In genomic region chr21:33915368-33916199, GRCh38 we compare ENCODE assay signal across 8 cellular contexts. TPM values are rescaled to one million over a fixed set of nuclear protein-coding genes. Genes with fewer than 3 reads are reported as not detected.
DNase-seq lines count a peak whose midpoint lies in the region; ATAC-seq and TF ChIP-seq lines count a peak whose summit lies in the region.

Gene ATP5PO, minus strand, starts transcription at chr21:33915804. Its CDS starts 41 bp downstream, at chr21:33915763.

- TF ChIP-seq CTCF in upper lobe of right lung (IDR thresholded peaks at IDR 0.05): no peak

- intact Hi-C loops in left cardiac atrium (cut with DNase I): no loop called here
- intact Hi-C loops in posterior vena cava (cut with DNase I): loop anchor here in 1 of 2 donors (5.0 kb wide), 1 partner anchor 432 kb away; no protein-coding TSS in a partner anchor
- intact Hi-C loops in upper lobe of right lung (cut with DNase I): no loop called here

- H3K4me3 Mint-ChIP-seq in T-helper 17 cell: peak within 1 kb of the TSS; percentile 97

- no peaks in the 10 kb centered on the region for H3K36me3 Mint-ChIP-seq in T-helper 17 cell (ENCODE audit: low read depth)

- no peaks in the 10 kb centered on the region for H3K27me3 Mint-ChIP-seq in T-helper 17 cell

- H3K27ac ChIP-seq in upper lobe of right lung: peak within 1 kb of the TSS; percentile 89

- no peaks in the 10 kb centered on the region for H3K9me3 ChIP-seq in T-helper 17 cell (ENCODE audit: control insufficient read depth, low read length, poor library complexity, severe bottlenecking)
- H3K9me3 ChIP-seq in upper lobe of right lung: no peaks in the 10 kb centered on the region

- DNase-seq in NCI-H1694 treated with DMSO at 0.1 percent for 48 hours (lab: John Stamatoyannopoulos, UW): peak; percentile 99
- DNase-seq in T-helper 17 cell: peak; percentile 87 to 91 (median 91)
- DNase-seq in amygdala (lab: John Stamatoyannopoulos, UW): peak; percentile 71 to 99 (median 96)
- peak; percentile 99 for DNase-seq in left cardiac atrium
- peak; percentile 100 for DNase-seq in posterior vena cava (ENCODE audit: low spot score)
- DNase-seq in upper lobe of right lung: peak; percentile 99

- ATAC-seq in HG02885 (IDR thresholded peaks at IDR 0.05; ENCODE audit: poor library complexity, unreplicated experiment): peak; percentile 98
- ATAC-seq in T-helper 17 cell: peak; percentile 99
- ATAC-seq in left cardiac atrium: peak; percentile 99 to 100
- peak; percentile 100 for ATAC-seq in upper lobe of right lung

- H3K4me1 ChIP-seq in upper lobe of right lung: peaks cover 12% of the 10 kb centered on the region

- peaks cover 16% of the 10 kb centered on the region for H3K4me1 Mint-ChIP-seq in T-helper 17 cell

- H3K27ac Mint-ChIP-seq in T-helper 17 cell: peak within 1 kb of the TSS; percentile 98

- peak; percentile 94 for TF ChIP-seq POLR2A in GM15510 (IDR thresholded peaks at IDR 0.05; ENCODE audit: borderline replicate concordance, extremely low read depth, insufficient read length)

- peak within 1 kb of the TSS; percentile 95 for H3K4me3 ChIP-seq in upper lobe of right lung

- H3K36me3 ChIP-seq in upper lobe of right lung: peaks cover 30% of the 10 kb centered on the region

- H3K27me3 ChIP-seq in upper lobe of right lung: no peaks in the 10 kb centered on the region

RNA-seq across cellular contexts. Expression of gene ATP5PO, which starts in this region (rescaled TPM):
- total RNA-seq in T-helper 17 cell (100 to 1,000 TPM; 113 to 116 TPM), left cardiac atrium (100 to 1,000 TPM; 534 to 568 TPM), posterior vena cava (100 to 1,000 TPM; 138 to 167 TPM), upper lobe of right lung (107 TPM)

Comparison
In these comparisons a context has a peak if more than half of its experiments do, and no peak if none do; other contexts are left out.
1. Peak in every context shown above with its lines: DNase-seq, ATAC-seq, H3K4me3 ChIP-seq and H3K27ac ChIP-seq.